Comparison of ENCODE assay signal across 13 cellular contexts in the genomic region with DNA sequence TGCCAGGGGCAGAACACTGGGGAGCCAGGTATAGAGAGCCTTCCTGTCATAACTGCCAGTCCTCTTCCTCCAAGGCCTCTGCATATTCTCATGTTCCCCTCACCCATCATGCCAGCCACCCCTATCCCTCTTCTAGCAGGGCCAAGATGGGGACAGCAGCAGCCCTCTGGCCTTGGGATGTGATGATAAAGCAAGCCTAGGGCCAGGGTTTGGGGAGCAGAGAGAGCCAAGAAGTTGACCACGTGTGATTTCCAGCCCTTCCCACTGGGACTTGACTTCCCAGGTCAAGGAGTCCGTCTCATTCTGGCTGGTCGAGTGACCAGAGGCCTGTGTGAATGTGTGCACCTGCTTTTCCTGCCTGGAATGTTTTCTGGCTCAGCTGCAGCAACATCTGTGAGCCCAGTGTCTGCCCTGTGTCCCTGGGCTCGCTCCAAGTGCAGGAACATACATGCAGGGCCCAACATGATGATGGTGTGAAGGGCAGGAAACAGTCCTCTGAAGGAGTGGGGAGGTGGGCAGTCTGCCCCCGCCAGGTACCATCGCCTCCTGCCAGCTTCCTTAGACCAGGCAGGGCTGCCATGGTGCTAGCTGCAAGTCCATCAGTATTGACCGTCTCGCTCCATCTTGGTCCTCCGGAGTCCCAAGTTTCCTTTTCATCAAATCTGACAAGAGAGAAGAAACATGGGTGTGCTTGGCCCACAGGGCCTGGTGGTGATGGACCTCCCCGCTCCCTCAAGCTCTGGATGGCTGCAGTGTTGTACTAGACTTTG. TPM values are rescaled to one million over a fixed set of nuclear protein-coding genes. Genes with fewer than 3 reads are reported as not detected.
DNase-seq lines count a peak whose midpoint lies in the region; ATAC-seq and TF ChIP-seq lines count a peak whose summit lies in the region.
"Had no signal": no experiment of that assay in that cellular context is flagged by ENCODE, and none has a peak within 500 bp of the region (broad histone marks: within the 10 kb centered on the region; RNA-seq: fewer than 3 reads in every experiment).

No MANE protein-coding gene starts in this region.

- H4K20me1 ChIP-seq in SK-N-SH (ENCODE audit: insufficient read depth): no peaks in the 10 kb centered on the region

- POLR2A ChIA-PET in SK-N-SH (lab: Yijun Ruan, JAX): interaction anchor here (0.8 to 2.4 kb wide), 2 partner anchors 20 to 30 kb away, joined by 5 to 6 read pairs; a partner anchor contains a TSS

- peaks cover 14 to 44% of the 10 kb centered on the region in 2 experiments; a peak in 2 of 4 replicates for H3K4me1 ChIP-seq in SK-N-SH (ENCODE audit: control insufficient read depth in 1 of 2, insufficient read depth in 2 of 2, low read depth in 1 of 2, low read length in 1 of 2)

- no peaks in the 10 kb centered on the region for H3K79me2 ChIP-seq in SK-N-SH (ENCODE audit: insufficient read depth)

- no peak overlapping the region for H3K4me3 Mint-ChIP-seq in activated naive CD8-positive, alpha-beta T cell treated with anti-CD3 and anti-CD28 coated beads, Interleukin-2, amount 50 U/mL, for 24 hours

- ATAC-seq in activated naive CD8-positive, alpha-beta T cell treated with anti-CD3 and anti-CD28 coated beads, Interleukin-2, amount 50 U/mL, for 24 hours: no peak

- no peaks in the 10 kb centered on the region for H3K9me2 ChIP-seq in SK-N-SH

- H2AFZ ChIP-seq in SK-N-SH (ENCODE audit: low read depth): no peak overlapping the region

- peaks cover 0 to 25% of the 10 kb centered on the region in 2 experiments for H3K36me3 ChIP-seq in SK-N-SH (replicated peaks in 1 of 2; ENCODE audit: control insufficient read depth in 1 of 2, insufficient read depth in 2 of 2, low read length in 1 of 2)

- no peak overlapping the region for H3K4me2 ChIP-seq in SK-N-SH

- H3K36me3 Mint-ChIP-seq in activated naive CD8-positive, alpha-beta T cell treated with anti-CD3 and anti-CD28 coated beads, Interleukin-2, amount 50 U/mL, for 24 hours (ENCODE audit: low read depth): peaks cover 2% of the 10 kb centered on the region

- WGBS in SK-N-SH (ENCODE audit: low lambda C conversion rate): 93% methylated on average over 7 of the region's 10 CpGs

- no peaks in the 10 kb centered on the region for H3K27me3 Mint-ChIP-seq in activated naive CD8-positive, alpha-beta T cell treated with anti-CD3 and anti-CD28 coated beads, Interleukin-2, amount 50 U/mL, for 24 hours

- H3F3A ChIP-seq in SK-N-SH (replicated peaks; ENCODE audit: insufficient read depth): no peaks in the 10 kb centered on the region

- no peaks in the 10 kb centered on the region for H3K9me3 Mint-ChIP-seq in activated naive CD8-positive, alpha-beta T cell treated with anti-CD3 and anti-CD28 coated beads, Interleukin-2, amount 50 U/mL, for 24 hours

- H3K4me3 ChIP-seq in SK-N-SH (ENCODE audit: low read depth in 2 of 2, low read length in 1 of 2): no peak overlapping the region

- peak overlapping the region; percentile 41 for H3K27ac ChIP-seq in temporal lobe (ENCODE audit: low read depth, low read length)
- peak overlapping the region in 1 of 2 experiments; percentile 50; a peak in 1 of 4 replicates for H3K27ac ChIP-seq in SK-N-SH (ENCODE audit: low read depth in 2 of 2, low read length in 1 of 2)

- peak; percentile 49 for DNase-seq in activated CD8-positive, alpha-beta memory T cell treated with anti-CD3 and anti-CD28 coated beads for 24 hours
- no peak for DNase-seq in activated CD8-positive, alpha-beta memory T cell treated with anti-CD3 and anti-CD28 coated beads, Interleukin-2, amount 50 U/mL, for 4 hours
- no peak for DNase-seq in activated naive CD8-positive, alpha-beta T cell treated with anti-CD3 and anti-CD28 coated beads, Interleukin-2, amount 50 U/mL, for 24 hours
- DNase-seq in medulla oblongata (ENCODE audit: extremely low spot score) (peak; percentile 3), SK-N-SH (no peak), NCI-H1417 (lab: John Stamatoyannopoulos, UW) (no peak), EL (no peak)
- DNase-seq: ACHN; stimulated activated CD4-positive, alpha-beta T cell treated with anti-CD3 and anti-CD28 coated beads, Interleukin-4, amount 100 ng/mL, for 24 hours had no signal

- peaks cover 25% of the 10 kb centered on the region for H3K4me1 Mint-ChIP-seq in activated naive CD8-positive, alpha-beta T cell treated with anti-CD3 and anti-CD28 coated beads, Interleukin-2, amount 50 U/mL, for 24 hours

- no peaks in the 10 kb centered on the region for H3K27me3 ChIP-seq in SK-N-SH (ENCODE audit: insufficient read depth)

- CTCF ChIA-PET in SK-N-SH (lab: Yijun Ruan, JAX): interaction anchor here (1.4 to 7.7 kb wide), 3 partner anchors 10 to 72 kb away, joined by 6 to 147 read pairs (median 19); no protein-coding TSS in a partner anchor

- no peak for TF ChIP-seq EP300 in SK-N-SH (IDR thresholded peaks at IDR 0.05; ENCODE audit: borderline replicate concordance in 1 of 2, low read depth in 1 of 2, low read length in 1 of 2)

- no peak for TF ChIP-seq RAD21 in SK-N-SH (IDR thresholded peaks at IDR 0.05; ENCODE audit: low read length)

- TF ChIP-seq CTCF in SK-N-SH (IDR thresholded peaks at IDR 0.05): no peak

- peak overlapping the region; percentile 80 for H3K27ac Mint-ChIP-seq in activated naive CD8-positive, alpha-beta T cell treated with anti-CD3 and anti-CD28 coated beads, Interleukin-2, amount 50 U/mL, for 24 hours

- no peak overlapping the region for H3K9ac ChIP-seq in SK-N-SH

- no peaks in the 10 kb centered on the region for H3K9me3 ChIP-seq in SK-N-SH

TF ChIP-seq in SK-N-SH, 30 proteins besides CTCF, POLR2A, EP300 and RAD21:
- TF ChIP-seq FOSL2 (IDR thresholded peaks at IDR 0.05; ENCODE audit: borderline replicate concordance, low read depth) (no peak), NRF1 (IDR thresholded peaks at IDR 0.05; ENCODE audit: low read depth, low read length) (no peak), EZH2phosphoT487 (IDR thresholded peaks at IDR 0.05; ENCODE audit: borderline replicate concordance, low read depth) (no peak)

RNA-seq across cellular contexts. Expression of a gene that starts 21.0 kb away (rescaled TPM):
- 79.9 TPM for total RNA-seq in temporal lobe
- polyA plus RNA-seq in SK-N-SH (2012; rRNA removed): 4.8 and 4.9 TPM in 2 replicates
- 2.1 and 2.8 TPM in 2 replicates for polyA plus RNA-seq in SK-N-SH (2012; cell fraction: cytosol; rRNA removed)
- 18.6 and 33.7 TPM in 2 replicates for polyA plus RNA-seq in SK-N-SH (2012; cell fraction: nucleus; rRNA removed)

RNA-seq across cellular contexts. Expression of a gene that starts 30.4 kb away (rescaled TPM):
- 8.6 TPM for total RNA-seq in temporal lobe
- polyA plus RNA-seq in SK-N-SH (2012; rRNA removed): 14.1 and 20.7 TPM in 2 replicates
- 7.5 and 9.8 TPM in 2 replicates for polyA plus RNA-seq in SK-N-SH (2012; cell fraction: cytosol; rRNA removed)
- 48.0 and 56.1 TPM in 2 replicates for polyA plus RNA-seq in SK-N-SH (2012; cell fraction: nucleus; rRNA removed)

RNA-seq across cellular contexts. Expression of a gene that starts 43.9 kb away (rescaled TPM):
- not detected for total RNA-seq in temporal lobe
- not detected in 2 replicates for polyA plus RNA-seq in SK-N-SH (2012; rRNA removed)
- polyA plus RNA-seq in SK-N-SH (2012; cell fraction: cytosol; rRNA removed): not detected in 2 replicates
- not detected in 2 replicates for polyA plus RNA-seq in SK-N-SH (2012; cell fraction: nucleus; rRNA removed)
- total RNA-seq: glomerular endothelial cell, posterior vena cava, subcutaneous adipose tissue had no signal

Comparison
In these comparisons a context has a peak if more than half of its experiments do, and no peak if none do; other contexts are left out.
1. DNase-seq: peak in activated CD8-positive, alpha-beta memory T cell treated with anti-CD3 and anti-CD28 coated beads for 24 hours (single experiment) and medulla oblongata (single experiment); none in activated CD8-positive, alpha-beta memory T cell treated with anti-CD3 and anti-CD28 coated beads, Interleukin-2, amount 50 U/mL, for 4 hours (single experiment), activated naive CD8-positive, alpha-beta T cell treated with anti-CD3 and anti-CD28 coated beads, Interleukin-2, amount 50 U/mL, for 24 hours (single experiment), SK-N-SH (single experiment), NCI-H1417 (0 of 3) and EL (single experiment).